Comparison of ENCODE assay signal across 31 cellular contexts in the genomic region with DNA sequence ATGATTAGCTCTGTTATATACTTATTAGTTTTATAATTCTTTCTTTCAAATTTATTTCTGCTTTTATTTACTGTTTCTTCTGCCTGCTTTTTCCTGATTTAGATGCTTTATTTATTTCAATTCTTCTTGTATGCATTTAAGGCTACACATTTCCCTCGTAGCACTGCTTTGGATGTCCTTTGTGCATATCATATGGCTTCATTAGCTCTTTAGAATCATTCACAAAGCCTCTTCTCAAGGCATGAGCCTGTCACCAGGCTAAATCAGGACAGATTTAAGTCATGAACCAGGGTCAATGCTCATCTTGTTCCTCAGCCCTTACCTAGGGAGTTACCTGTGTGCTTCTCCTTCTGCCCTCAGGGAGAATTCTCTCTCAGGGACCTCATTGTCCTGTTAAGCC. TPM values are rescaled to one million over a fixed set of nuclear protein-coding genes. Genes with fewer than 3 reads are reported as not detected.
"Had no signal": no experiment of that assay in that cellular context is flagged by ENCODE, and none has a peak within 500 bp of the region (broad histone marks: within the 10 kb centered on the region; RNA-seq: fewer than 3 reads in every experiment).

No MANE protein-coding gene starts in this region.

- H3K27me3 ChIP-seq: ascending aorta, cardiac muscle cell had no signal

- H3K4me3 ChIP-seq: ascending aorta, cardiac muscle cell had no signal

- H3K4me1 ChIP-seq: ascending aorta had no signal

- H3K36me3 ChIP-seq: ascending aorta, cardiac muscle cell had no signal

- ATAC-seq: activated CD8-positive, alpha-beta T cell treated with anti-CD3 and anti-CD28 coated beads for 36 hours; activated naive CD8-positive, alpha-beta T cell treated with anti-CD3 and anti-CD28 coated beads, Interleukin-2, amount 50 U/mL, for 24 hours; activated T-cell treated with anti-CD3 and anti-CD28 coated beads, Interleukin-2, amount 50 U/mL, for 4 hours; activated T-cell treated with anti-CD3 and anti-CD28 coated beads, Interleukin-2, amount 50 U/mL, for 72 hours; activated T-helper 17 cell treated with anti-CD3 and anti-CD28 coated beads, Interleukin-2, amount 50 U/mL, for 72 hours had no signal

- DNase-seq: activated B cell treated with CpG ODN at 0.5 μM for 24 hours; activated CD4-positive, alpha-beta memory T cell treated with anti-CD3 and anti-CD28 coated beads for 36 hours; activated CD4-positive, alpha-beta T cell treated with anti-CD3 and anti-CD28 coated beads for 4 hours; activated CD4-positive, alpha-beta T cell treated with anti-CD3 and anti-CD28 coated beads, Interleukin-2, amount 10 ng/mL, durations not matched to agents 24 days and 14 days; activated CD4-positive, alpha-beta T cell treated with anti-CD3 and anti-CD28 coated beads, Interleukin-2, amount 50 U/mL, for 1 hour; activated CD4-positive, alpha-beta T cell treated with anti-CD3 and anti-CD28 coated beads, Interleukin-2, amount 50 U/mL, for 4 hours; activated CD4-positive, CD25-positive, alpha-beta regulatory T cell treated with anti-CD3 and anti-CD28 coated beads, Interleukin-2, amount 50 U/mL, for 72 hours; activated CD8-positive, alpha-beta memory T cell treated with anti-CD3 and anti-CD28 coated beads, Interleukin-2, amount 50 U/mL, for 4 hours; activated CD8-positive, alpha-beta T cell treated with anti-CD3 and anti-CD28 coated beads for 36 hours; activated effector memory CD4-positive, alpha-beta T cell treated with anti-CD3 and anti-CD28 coated beads, Interleukin-2, amount 50 U/mL, for 16 hours; activated naive CD4-positive, alpha-beta T cell treated with anti-CD3 and anti-CD28 coated beads, Interleukin-2, amount 10 ng/mL, durations not matched to agents 7 days and 5 days; activated naive CD4-positive, alpha-beta T cell treated with Interleukin-2 at 50 U/mL for 16 hours; activated naive CD8-positive, alpha-beta T cell treated with anti-CD3 and anti-CD28 coated beads, Interleukin-2, amount 10 ng/mL, durations not matched to agents 7 days and 5 days; activated naive CD8-positive, alpha-beta T cell treated with anti-CD3 and anti-CD28 coated beads, Interleukin-2, amount 50 U/mL, for 24 hours; activated T-cell treated with anti-CD3 and anti-CD28 coated beads for 4 hours; activated T-cell treated with anti-CD3 and anti-CD28 coated beads, Interleukin-2, amount 50 U/mL, for 1 hour; activated T-cell treated with anti-CD3 and anti-CD28 coated beads, Interleukin-2, amount 50 U/mL, for 4 hours; activated T-cell treated with anti-CD3 and anti-CD28 coated beads, Interleukin-2, amount 50 U/mL, for 72 hours; amygdala; anterior cingulate cortex; caudate nucleus; cerebellar nuclear complex; T-helper 1 cell; T-helper 2 cell; T-helper 9 cell had no signal

- FAIRE-seq: bronchial epithelial cell, TTC549 had no signal

- H3K27ac ChIP-seq: ascending aorta, VCaP had no signal

RNA-seq across cellular contexts. Expression of a gene that starts 56.3 kb away (rescaled TPM):
- total RNA-seq: activated T-helper 17 cell treated with anti-CD3 and anti-CD28 coated beads, Interleukin-2, amount 50 U/mL, for 72 hours had no signal
